Comparison of ENCODE assay signal across 2 cellular contexts in the genomic region with DNA sequence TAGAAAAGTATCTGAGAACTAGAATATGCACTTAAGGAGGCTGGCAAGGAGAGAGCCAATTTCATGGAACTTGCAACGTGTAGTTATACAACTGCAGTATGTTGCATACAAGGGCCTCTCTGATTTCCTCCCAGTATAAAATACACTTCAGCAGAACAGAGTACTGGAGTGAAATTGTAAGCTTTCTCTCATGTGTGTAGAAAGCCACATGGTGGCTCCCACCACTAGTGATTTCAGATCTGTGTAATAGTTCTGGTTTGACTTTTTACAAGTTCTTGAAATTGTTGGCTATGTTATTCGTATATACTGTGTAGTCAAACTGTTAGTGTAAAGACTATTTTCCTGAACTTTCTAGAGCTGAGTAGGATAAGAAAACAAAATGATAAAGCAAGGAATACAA.
TF ChIP-seq lines count a peak whose summit lies in the region.

No MANE protein-coding gene starts in this region.

TF ChIP-seq in SK-N-SH, 30 proteins besides CTCF, POLR2A, EP300 and RAD21 (continued from another document):
- TF ChIP-seq, protein P1, sequence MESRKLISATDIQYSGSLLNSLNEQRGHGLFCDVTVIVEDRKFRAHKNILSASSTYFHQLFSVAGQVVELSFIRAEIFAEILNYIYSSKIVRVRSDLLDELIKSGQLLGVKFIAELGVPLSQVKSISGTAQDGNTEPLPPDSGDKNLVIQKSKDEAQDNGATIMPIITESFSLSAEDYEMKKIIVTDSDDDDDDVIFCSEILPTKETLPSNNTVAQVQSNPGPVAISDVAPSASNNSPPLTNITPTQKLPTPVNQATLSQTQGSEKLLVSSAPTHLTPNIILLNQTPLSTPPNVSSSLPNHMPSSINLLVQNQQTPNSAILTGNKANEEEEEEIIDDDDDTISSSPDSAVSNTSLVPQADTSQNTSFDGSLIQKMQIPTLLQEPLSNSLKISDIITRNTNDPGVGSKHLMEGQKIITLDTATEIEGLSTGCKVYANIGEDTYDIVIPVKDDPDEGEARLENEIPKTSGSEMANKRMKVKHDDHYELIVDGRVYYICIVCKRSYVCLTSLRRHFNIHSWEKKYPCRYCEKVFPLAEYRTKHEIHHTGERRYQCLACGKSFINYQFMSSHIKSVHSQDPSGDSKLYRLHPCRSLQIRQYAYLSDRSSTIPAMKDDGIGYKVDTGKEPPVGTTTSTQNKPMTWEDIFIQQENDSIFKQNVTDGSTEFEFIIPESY (IDR thresholded peaks at IDR 0.05; ENCODE audit: borderline replicate concordance, low read depth): no peak
- TF ChIP-seq CHD2 (IDR thresholded peaks at IDR 0.05; ENCODE audit: low read length, partially characterized antibody): no peak
- TF ChIP-seq, protein P2, sequence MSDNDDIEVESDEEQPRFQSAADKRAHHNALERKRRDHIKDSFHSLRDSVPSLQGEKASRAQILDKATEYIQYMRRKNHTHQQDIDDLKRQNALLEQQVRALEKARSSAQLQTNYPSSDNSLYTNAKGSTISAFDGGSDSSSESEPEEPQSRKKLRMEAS (IDR thresholded peaks at IDR 0.05; ENCODE audit: low read depth): no peak
- TF ChIP-seq, protein P3, sequence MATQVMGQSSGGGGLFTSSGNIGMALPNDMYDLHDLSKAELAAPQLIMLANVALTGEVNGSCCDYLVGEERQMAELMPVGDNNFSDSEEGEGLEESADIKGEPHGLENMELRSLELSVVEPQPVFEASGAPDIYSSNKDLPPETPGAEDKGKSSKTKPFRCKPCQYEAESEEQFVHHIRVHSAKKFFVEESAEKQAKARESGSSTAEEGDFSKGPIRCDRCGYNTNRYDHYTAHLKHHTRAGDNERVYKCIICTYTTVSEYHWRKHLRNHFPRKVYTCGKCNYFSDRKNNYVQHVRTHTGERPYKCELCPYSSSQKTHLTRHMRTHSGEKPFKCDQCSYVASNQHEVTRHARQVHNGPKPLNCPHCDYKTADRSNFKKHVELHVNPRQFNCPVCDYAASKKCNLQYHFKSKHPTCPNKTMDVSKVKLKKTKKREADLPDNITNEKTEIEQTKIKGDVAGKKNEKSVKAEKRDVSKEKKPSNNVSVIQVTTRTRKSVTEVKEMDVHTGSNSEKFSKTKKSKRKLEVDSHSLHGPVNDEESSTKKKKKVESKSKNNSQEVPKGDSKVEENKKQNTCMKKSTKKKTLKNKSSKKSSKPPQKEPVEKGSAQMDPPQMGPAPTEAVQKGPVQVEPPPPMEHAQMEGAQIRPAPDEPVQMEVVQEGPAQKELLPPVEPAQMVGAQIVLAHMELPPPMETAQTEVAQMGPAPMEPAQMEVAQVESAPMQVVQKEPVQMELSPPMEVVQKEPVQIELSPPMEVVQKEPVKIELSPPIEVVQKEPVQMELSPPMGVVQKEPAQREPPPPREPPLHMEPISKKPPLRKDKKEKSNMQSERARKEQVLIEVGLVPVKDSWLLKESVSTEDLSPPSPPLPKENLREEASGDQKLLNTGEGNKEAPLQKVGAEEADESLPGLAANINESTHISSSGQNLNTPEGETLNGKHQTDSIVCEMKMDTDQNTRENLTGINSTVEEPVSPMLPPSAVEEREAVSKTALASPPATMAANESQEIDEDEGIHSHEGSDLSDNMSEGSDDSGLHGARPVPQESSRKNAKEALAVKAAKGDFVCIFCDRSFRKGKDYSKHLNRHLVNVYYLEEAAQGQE (IDR thresholded peaks at IDR 0.05; ENCODE audit: low read depth, low read length): no peak
- no peak for TF ChIP-seq JUND (IDR thresholded peaks at IDR 0.05)
TF ChIP-seq in SK-N-SH: peak in this region for 0.

TF ChIP-seq in SK-N-SH treated with all-trans-retinoic acid at 6 μM for 48 hours, 23 proteins besides CTCF, POLR2A, EP300 and RAD21 (continued from another document):
- TF ChIP-seq, protein P4, sequence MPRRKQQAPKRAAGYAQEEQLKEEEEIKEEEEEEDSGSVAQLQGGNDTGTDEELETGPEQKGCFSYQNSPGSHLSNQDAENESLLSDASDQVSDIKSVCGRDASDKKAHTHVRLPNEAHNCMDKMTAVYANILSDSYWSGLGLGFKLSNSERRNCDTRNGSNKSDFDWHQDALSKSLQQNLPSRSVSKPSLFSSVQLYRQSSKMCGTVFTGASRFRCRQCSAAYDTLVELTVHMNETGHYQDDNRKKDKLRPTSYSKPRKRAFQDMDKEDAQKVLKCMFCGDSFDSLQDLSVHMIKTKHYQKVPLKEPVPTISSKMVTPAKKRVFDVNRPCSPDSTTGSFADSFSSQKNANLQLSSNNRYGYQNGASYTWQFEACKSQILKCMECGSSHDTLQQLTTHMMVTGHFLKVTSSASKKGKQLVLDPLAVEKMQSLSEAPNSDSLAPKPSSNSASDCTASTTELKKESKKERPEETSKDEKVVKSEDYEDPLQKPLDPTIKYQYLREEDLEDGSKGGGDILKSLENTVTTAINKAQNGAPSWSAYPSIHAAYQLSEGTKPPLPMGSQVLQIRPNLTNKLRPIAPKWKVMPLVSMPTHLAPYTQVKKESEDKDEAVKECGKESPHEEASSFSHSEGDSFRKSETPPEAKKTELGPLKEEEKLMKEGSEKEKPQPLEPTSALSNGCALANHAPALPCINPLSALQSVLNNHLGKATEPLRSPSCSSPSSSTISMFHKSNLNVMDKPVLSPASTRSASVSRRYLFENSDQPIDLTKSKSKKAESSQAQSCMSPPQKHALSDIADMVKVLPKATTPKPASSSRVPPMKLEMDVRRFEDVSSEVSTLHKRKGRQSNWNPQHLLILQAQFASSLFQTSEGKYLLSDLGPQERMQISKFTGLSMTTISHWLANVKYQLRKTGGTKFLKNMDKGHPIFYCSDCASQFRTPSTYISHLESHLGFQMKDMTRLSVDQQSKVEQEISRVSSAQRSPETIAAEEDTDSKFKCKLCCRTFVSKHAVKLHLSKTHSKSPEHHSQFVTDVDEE (CRISPR knock-in tag; IDR thresholded peaks at IDR 0.05): no peak
- no peak for TF ChIP-seq TCF4 (CRISPR knock-in tag; IDR thresholded peaks at IDR 0.05; ENCODE audit: borderline replicate concordance)
TF ChIP-seq in SK-N-SH treated with all-trans-retinoic acid at 6 μM for 48 hours: peak in this region for 0.
